Comparison of ENCODE assay signal across 19 cellular contexts in genomic region chr3:36095238-36095637, GRCh38.
DNase-seq lines count a peak whose midpoint lies in the region; ATAC-seq and TF ChIP-seq lines count a peak whose summit lies in the region.
"Had no signal": no experiment of that assay in that cellular context is flagged by ENCODE, and none has a peak within 500 bp of the region (broad histone marks: within the 10 kb centered on the region; RNA-seq: fewer than 3 reads in every experiment).

No MANE protein-coding gene starts in this region.

- H3K27me3 Mint-ChIP-seq in MCF 10A (ENCODE audit: insufficient read depth, unreplicated experiment) = peaks cover 20% of the 10 kb centered on the region

- TF ChIP-seq CTCF in WERI-Rb-1 (IDR thresholded peaks at IDR 0.05; ENCODE audit: low read depth, low read length) = no peak
- no peak for TF ChIP-seq CTCF in MCF 10A (IDR thresholded peaks at IDR 0.05; ENCODE audit: unreplicated experiment)

- no peak overlapping the region for H3K4me3 Mint-ChIP-seq in stimulated activated effector memory CD8-positive, alpha-beta T cell treated with anti-CD3 and anti-CD28 coated beads, Interleukin-12 subunit alpha, Interleukin-12 subunit beta, amount 100 ng/mL, for 72 hours
- no peak overlapping the region for H3K4me3 Mint-ChIP-seq in MCF 10A (ENCODE audit: unreplicated experiment)

- BruUV-seq in MCF 10A (replicated peaks; lab: Mats Ljungman, UMichigan) = no TSS peak

- H3K9me3 Mint-ChIP-seq in stimulated activated effector memory CD8-positive, alpha-beta T cell treated with anti-CD3 and anti-CD28 coated beads, Interleukin-12 subunit alpha, Interleukin-12 subunit beta, amount 100 ng/mL, for 72 hours = peaks cover 7% of the 10 kb centered on the region
- H3K9me3 Mint-ChIP-seq in MCF 10A (ENCODE audit: unreplicated experiment) = no peaks in the 10 kb centered on the region

- POLR2A ChIA-PET in MCF 10A (lab: Yijun Ruan, JAX) = no interaction called here

- H3K27me3 ChIP-seq in WERI-Rb-1 (ENCODE audit: insufficient read depth, low read depth, severe bottlenecking) = no peaks in the 10 kb centered on the region
- H3K27me3 ChIP-seq: foreskin keratinocyte, ovary had no signal

- no peaks in the 10 kb centered on the region for H3K9me3 ChIP-seq in WERI-Rb-1 (ENCODE audit: severe bottlenecking)
- H3K9me3 ChIP-seq: ovary had no signal

- H3K4me3 ChIP-seq in WERI-Rb-1 (ENCODE audit: low read depth, low read length) = no peak overlapping the region
- H3K4me3 ChIP-seq: ovary had no signal

- ATAC-seq in GM18498 (IDR thresholded peaks at IDR 0.05; ENCODE audit: unreplicated experiment) (peak; percentile 60), GM19467 (IDR thresholded peaks at IDR 0.05; ENCODE audit: unreplicated experiment) (peak; percentile 55), HG03159 (IDR thresholded peaks at IDR 0.05; ENCODE audit: unreplicated experiment) (peak; percentile 88)
- ATAC-seq in stimulated activated effector memory CD8-positive, alpha-beta T cell treated with anti-CD3 and anti-CD28 coated beads, Interleukin-12 subunit alpha, Interleukin-12 subunit beta, amount 100 ng/mL, for 72 hours = no peak
- ATAC-seq: foreskin keratinocyte, left ventricle myocardium superior had no signal

- H3K36me3 ChIP-seq in WERI-Rb-1 = no peaks in the 10 kb centered on the region
- H3K36me3 ChIP-seq: ovary had no signal

- DNase-seq in OCI-M1 (lab: John Stamatoyannopoulos, UW) (peak; percentile 42), WERI-Rb-1 (no peak), COR-L47 (lab: John Stamatoyannopoulos, UW) (no peak), MCF 10A (ENCODE audit: unreplicated experiment) (no peak)
- no peak for DNase-seq in stimulated activated effector memory CD8-positive, alpha-beta T cell treated with anti-CD3 and anti-CD28 coated beads, Interleukin-12 subunit alpha, Interleukin-12 subunit beta, amount 100 ng/mL, for 72 hours (ENCODE audit: low spot score in 2 of 2)
- DNase-seq: ACHN; activated CD4-positive, alpha-beta T cell treated with anti-CD3 and anti-CD28 coated beads, Interleukin-2, amount 50 U/mL, for 4 hours; activated T-cell treated with anti-CD3 and anti-CD28 coated beads, Interleukin-2, amount 50 U/mL, for 48 hours; EL; foreskin keratinocyte; Karpas-422; left ventricle myocardium superior; NCI-H146; NCI-H345; ovary; stimulated activated CD4-positive, alpha-beta T cell treated with anti-CD3 and anti-CD28 coated beads, Interleukin-4, amount 100 ng/mL, for 24 hours had no signal

- H3K27ac Mint-ChIP-seq in stimulated activated effector memory CD8-positive, alpha-beta T cell treated with anti-CD3 and anti-CD28 coated beads, Interleukin-12 subunit alpha, Interleukin-12 subunit beta, amount 100 ng/mL, for 72 hours = no peak overlapping the region
- no peak overlapping the region for H3K27ac Mint-ChIP-seq in MCF 10A (ENCODE audit: low read depth, unreplicated experiment)

- CTCF ChIA-PET in MCF 10A (lab: Yijun Ruan, JAX) = interaction anchor here (0.6 to 1.4 kb wide), 3 partner anchors 18 to 605 kb away, joined by 3 to 5 read pairs (median 3); no protein-coding TSS in a partner anchor

- H3K36me3 Mint-ChIP-seq in stimulated activated effector memory CD8-positive, alpha-beta T cell treated with anti-CD3 and anti-CD28 coated beads, Interleukin-12 subunit alpha, Interleukin-12 subunit beta, amount 100 ng/mL, for 72 hours = no peaks in the 10 kb centered on the region
- no peaks in the 10 kb centered on the region for H3K36me3 Mint-ChIP-seq in MCF 10A (ENCODE audit: insufficient read depth, unreplicated experiment)

- no peak overlapping the region for H3K27ac ChIP-seq in WERI-Rb-1
- H3K27ac ChIP-seq: foreskin keratinocyte, ovary had no signal

- no peaks in the 10 kb centered on the region for H3K4me1 Mint-ChIP-seq in stimulated activated effector memory CD8-positive, alpha-beta T cell treated with anti-CD3 and anti-CD28 coated beads, Interleukin-12 subunit alpha, Interleukin-12 subunit beta, amount 100 ng/mL, for 72 hours
- no peaks in the 10 kb centered on the region for H3K4me1 Mint-ChIP-seq in MCF 10A (ENCODE audit: insufficient read depth, unreplicated experiment)

- intact Hi-C loops in MCF 10A (cut with micrococcal nuclease) = no loop called here
